In the genomic region with DNA sequence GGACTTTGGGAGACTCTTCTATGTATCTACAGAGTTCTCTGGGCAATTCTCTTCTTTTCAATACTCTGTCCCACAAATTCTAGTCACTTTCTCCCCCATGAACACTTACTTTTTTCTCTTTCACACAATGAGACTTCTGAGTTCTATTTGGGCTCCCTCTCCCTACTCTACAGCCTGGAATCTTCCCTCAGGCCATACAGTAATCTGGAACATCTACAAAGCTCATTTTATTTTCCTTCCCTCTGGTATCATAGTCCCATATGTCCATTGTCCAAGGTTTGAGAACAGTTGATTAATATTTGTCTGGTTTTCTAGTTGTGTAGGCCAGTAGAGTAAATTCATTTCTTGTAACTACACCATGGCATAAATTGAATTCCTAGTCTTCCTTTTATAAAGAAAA, we compare ENCODE assay signal across 29 cellular contexts.
"Had no signal": no experiment of that assay in that cellular context is flagged by ENCODE, and none has a peak within 500 bp of the region (broad histone marks: within the 10 kb centered on the region; RNA-seq: fewer than 3 reads in every experiment).

No MANE protein-coding gene starts in this region.

- H3K27me3 ChIP-seq: neural progenitor cell, ovary, right lobe of liver, sigmoid colon, suprapubic skin, testis, tibial artery, transverse colon, upper lobe of right lung, uterus had no signal

- H3K9me3 ChIP-seq: ovary, psoas muscle, right lobe of liver, sigmoid colon, suprapubic skin, testis, tibial artery, transverse colon, upper lobe of right lung, uterus had no signal

- H3K9me3 Mint-ChIP-seq: type B pancreatic cell had no signal

- H3K4me3 Mint-ChIP-seq: natural killer cell; nephron; neural progenitor cell; stimulated activated effector memory CD8-positive, alpha-beta T cell treated with anti-CD3 and anti-CD28 coated beads, Interleukin-12 subunit alpha, Interleukin-12 subunit beta, amount 100 ng/mL, for 72 hours; stimulated activated naive CD8-positive, alpha-beta T cell treated with anti-CD3 and anti-CD28 coated beads, Interleukin-15, amount 100 ng/mL, for 72 hours; type B pancreatic cell had no signal

- H3K27ac Mint-ChIP-seq: natural killer cell; nephron; neural progenitor cell; progenitor cell of endocrine pancreas; stimulated activated effector memory CD8-positive, alpha-beta T cell treated with anti-CD3 and anti-CD28 coated beads, Interleukin-12 subunit alpha, Interleukin-12 subunit beta, amount 100 ng/mL, for 72 hours; stimulated activated naive CD8-positive, alpha-beta T cell treated with anti-CD3 and anti-CD28 coated beads, Interleukin-15, amount 100 ng/mL, for 72 hours; type B pancreatic cell had no signal

- H3K27ac ChIP-seq: neural progenitor cell, ovary, parathyroid adenoma, psoas muscle, right lobe of liver, sigmoid colon, suprapubic skin, testis, tibial artery, transverse colon, upper lobe of right lung, uterus had no signal

- H3K36me3 Mint-ChIP-seq: natural killer cell; neural progenitor cell; stimulated activated effector memory CD8-positive, alpha-beta T cell treated with anti-CD3 and anti-CD28 coated beads, Interleukin-12 subunit alpha, Interleukin-12 subunit beta, amount 100 ng/mL, for 72 hours; type B pancreatic cell had no signal

- H3K4me1 ChIP-seq: neural progenitor cell, parathyroid adenoma, psoas muscle, right lobe of liver, sigmoid colon, suprapubic skin, testis, tibial artery, transverse colon, upper lobe of right lung, uterus had no signal

- DNase-seq: natural killer cell; occipital lobe; ovary; posterior cingulate gyrus; psoas muscle; right cardiac atrium; right lobe of liver; sigmoid colon; small intestine; stimulated activated CD4-positive, alpha-beta T cell treated with anti-CD3 and anti-CD28 coated beads, Interleukin-15, amount 100 ng/mL, for 24 hours; stimulated activated CD4-positive, alpha-beta T cell treated with anti-CD3 and anti-CD28 coated beads, Interleukin-2, amount 100 ng/mL, for 24 hours; stimulated activated CD4-positive, alpha-beta T cell treated with anti-CD3 and anti-CD28 coated beads, Interleukin-2, amount 100 ng/mL, for 48 hours; stimulated activated CD4-positive, alpha-beta T cell treated with anti-CD3 and anti-CD28 coated beads, Interleukin-4, amount 100 ng/mL, for 24 hours; stimulated activated naive CD4-positive, alpha-beta T cell; stimulated activated naive CD8-positive, alpha-beta T cell treated with anti-CD3 and anti-CD28 coated beads, Interleukin-15, amount 100 ng/mL, for 72 hours; stimulated activated naive CD8-positive, alpha-beta T cell treated with anti-CD3 and anti-CD28 coated beads, Interleukin-15, Interleukin-2, amounts not matched to agents 100 U/mL and 50 U/mL, for 24 hours; substantia nigra; testis; tibial artery; transverse colon; upper lobe of right lung; uterus had no signal

- H3K9ac ChIP-seq: neural progenitor cell, parathyroid adenoma had no signal

- H3K4me1 Mint-ChIP-seq: natural killer cell; nephron; neural progenitor cell; stimulated activated effector memory CD8-positive, alpha-beta T cell treated with anti-CD3 and anti-CD28 coated beads, Interleukin-12 subunit alpha, Interleukin-12 subunit beta, amount 100 ng/mL, for 72 hours; stimulated activated naive CD8-positive, alpha-beta T cell treated with anti-CD3 and anti-CD28 coated beads, Interleukin-15, amount 100 ng/mL, for 72 hours had no signal

- FAIRE-seq: small intestine had no signal

- ATAC-seq: natural killer cell; psoas muscle; right cardiac atrium; right lobe of liver; stimulated activated effector memory CD8-positive, alpha-beta T cell treated with anti-CD3 and anti-CD28 coated beads, Interleukin-12 subunit alpha, Interleukin-12 subunit beta, amount 100 ng/mL, for 72 hours; stimulated activated naive CD8-positive, alpha-beta T cell treated with anti-CD3 and anti-CD28 coated beads, Interleukin-15, amount 100 ng/mL, for 72 hours; stimulated activated naive CD8-positive, alpha-beta T cell treated with anti-CD3 and anti-CD28 coated beads, Interleukin-15, Interleukin-2, amounts not matched to agents 100 U/mL and 50 U/mL, for 24 hours; upper lobe of right lung had no signal

- H3K36me3 ChIP-seq: neural progenitor cell, ovary, right lobe of liver, sigmoid colon, suprapubic skin, tibial artery, transverse colon, upper lobe of right lung, uterus had no signal

- H3K4me3 ChIP-seq: neural progenitor cell, ovary, psoas muscle, right lobe of liver, sigmoid colon, suprapubic skin, testis, tibial artery, transverse colon, upper lobe of right lung, uterus had no signal

- H3K27me3 Mint-ChIP-seq: progenitor cell of endocrine pancreas; stimulated activated naive CD8-positive, alpha-beta T cell treated with anti-CD3 and anti-CD28 coated beads, Interleukin-15, amount 100 ng/mL, for 72 hours; type B pancreatic cell had no signal
